Comparison of ENCODE assay signal across 12 cellular contexts in genomic region chr2:200380139-200380561, GRCh38.
DNase-seq lines count a peak whose midpoint lies in the region; ATAC-seq and TF ChIP-seq lines count a peak whose summit lies in the region.
"Had no signal": no experiment of that assay in that cellular context is flagged by ENCODE, and none has a peak within 500 bp of the region (broad histone marks: within the 10 kb centered on the region; RNA-seq: fewer than 3 reads in every experiment).

No MANE protein-coding gene starts in this region.

- no peak for TF ChIP-seq CTCF in RWPE1 (conservative IDR thresholded peaks at IDR 0.05; ENCODE audit: low read depth)
- TF ChIP-seq CTCF in left ventricle myocardium inferior (IDR thresholded peaks at IDR 0.05; ENCODE audit: borderline replicate concordance) = no peak

- H3K9me3 ChIP-seq in left ventricle myocardium inferior (replicated peaks) = no peaks in the 10 kb centered on the region

- H3K4me1 ChIP-seq in left ventricle myocardium inferior = peaks cover 74% of the 10 kb centered on the region

- peak; percentile 28 to 37 for ATAC-seq in activated CD4-positive, CD25-positive, alpha-beta regulatory T cell treated with anti-CD3 and anti-CD28 coated beads, Interleukin-2, amount 50 U/mL, for 24 hours
- ATAC-seq in stimulated activated effector memory CD8-positive, alpha-beta T cell treated with anti-CD3 and anti-CD28 coated beads, Interleukin-12 subunit alpha, Interleukin-12 subunit beta, amount 100 ng/mL, for 72 hours = no peak
- ATAC-seq in GM21576 (IDR thresholded peaks at IDR 0.05; ENCODE audit: unreplicated experiment) = no peak
- ATAC-seq in HG02970 (IDR thresholded peaks at IDR 0.05; ENCODE audit: low FRiP score, unreplicated experiment) = no peak
- ATAC-seq: right cardiac atrium had no signal

- H3K9me3 Mint-ChIP-seq in stimulated activated effector memory CD8-positive, alpha-beta T cell treated with anti-CD3 and anti-CD28 coated beads, Interleukin-12 subunit alpha, Interleukin-12 subunit beta, amount 100 ng/mL, for 72 hours = no peaks in the 10 kb centered on the region
- H3K9me3 Mint-ChIP-seq: central memory CD8-positive, alpha-beta T cell had no signal

- intact Hi-C loops in head of caudate nucleus (cut with DNase I) = loop anchor here (5.0 kb wide), 1 partner anchor 73 kb away; the partner anchor contains the start of gene SPATS2L
- intact Hi-C loops in left ventricle myocardium inferior (cut with micrococcal nuclease) = no loop called here

- DNase-seq in activated CD4-positive, CD25-positive, alpha-beta regulatory T cell treated with anti-CD3 and anti-CD28 coated beads, Interleukin-2, amount 50 U/mL, for 72 hours = no peak
- DNase-seq in RWPE1 (ENCODE audit: low spot score) = no peak
- DNase-seq in head of caudate nucleus = peak in 32 of 42 donors; percentile 14 to 71 (median 40)
- no peak for DNase-seq in stimulated activated effector memory CD8-positive, alpha-beta T cell treated with anti-CD3 and anti-CD28 coated beads, Interleukin-12 subunit alpha, Interleukin-12 subunit beta, amount 100 ng/mL, for 72 hours (ENCODE audit: low spot score in 2 of 2)
- no peak for DNase-seq in left ventricle myocardium inferior
- DNase-seq: activated CD4-positive, CD25-positive, alpha-beta regulatory T cell had no signal

- peaks cover 19% of the 10 kb centered on the region for H3K4me1 Mint-ChIP-seq in stimulated activated effector memory CD8-positive, alpha-beta T cell treated with anti-CD3 and anti-CD28 coated beads, Interleukin-12 subunit alpha, Interleukin-12 subunit beta, amount 100 ng/mL, for 72 hours

- H3K4me3 ChIP-seq in left ventricle myocardium inferior = no peak overlapping the region

- no peaks in the 10 kb centered on the region for H3K36me3 ChIP-seq in left ventricle myocardium inferior

- H3K36me3 Mint-ChIP-seq in stimulated activated effector memory CD8-positive, alpha-beta T cell treated with anti-CD3 and anti-CD28 coated beads, Interleukin-12 subunit alpha, Interleukin-12 subunit beta, amount 100 ng/mL, for 72 hours = no peaks in the 10 kb centered on the region

- CTCF ChIA-PET in RWPE1 (lab: Yijun Ruan, JAX) = no interaction called here

- POLR2A ChIA-PET in RWPE1 (lab: Yijun Ruan, JAX; ENCODE audit: low non-redundant PET) = no interaction called here

- H3K27ac Mint-ChIP-seq in stimulated activated effector memory CD8-positive, alpha-beta T cell treated with anti-CD3 and anti-CD28 coated beads, Interleukin-12 subunit alpha, Interleukin-12 subunit beta, amount 100 ng/mL, for 72 hours = peak overlapping the region; percentile 17

- no peak overlapping the region for H3K4me3 Mint-ChIP-seq in stimulated activated effector memory CD8-positive, alpha-beta T cell treated with anti-CD3 and anti-CD28 coated beads, Interleukin-12 subunit alpha, Interleukin-12 subunit beta, amount 100 ng/mL, for 72 hours
- H3K4me3 Mint-ChIP-seq: central memory CD8-positive, alpha-beta T cell had no signal

- no peaks in the 10 kb centered on the region for H3K27me3 ChIP-seq in left ventricle myocardium inferior (ENCODE audit: low read depth)

- H3K27ac ChIP-seq in RWPE1 (peak overlapping the region; percentile 24; the same call in 1 of the 2 replicates), left ventricle myocardium inferior (replicated peaks) (no peak overlapping the region)
- H3K27ac ChIP-seq: HL-60 had no signal

Comparison
In these comparisons a context has a peak if more than half of its experiments do, and no peak if none do; other contexts are left out.
1. ATAC-seq: peak in activated CD4-positive, CD25-positive, alpha-beta regulatory T cell treated with anti-CD3 and anti-CD28 coated beads, Interleukin-2, amount 50 U/mL, for 24 hours (2 of 2); none in stimulated activated effector memory CD8-positive, alpha-beta T cell treated with anti-CD3 and anti-CD28 coated beads, Interleukin-12 subunit alpha, Interleukin-12 subunit beta, amount 100 ng/mL, for 72 hours (single experiment), GM21576 (single experiment) and HG02970 (single experiment).
2. DNase-seq: peak in head of caudate nucleus (32 of 42); none in activated CD4-positive, CD25-positive, alpha-beta regulatory T cell treated with anti-CD3 and anti-CD28 coated beads, Interleukin-2, amount 50 U/mL, for 72 hours (single experiment), RWPE1 (single experiment), stimulated activated effector memory CD8-positive, alpha-beta T cell treated with anti-CD3 and anti-CD28 coated beads, Interleukin-12 subunit alpha, Interleukin-12 subunit beta, amount 100 ng/mL, for 72 hours (0 of 2) and left ventricle myocardium inferior (single experiment).